ENCODE assay signal across 13 cellular contexts in genomic region chr17:16911141-16911937, GRCh38.
A peak's percentile ranks its signal among the peaks of the same experiment; 100 is the strongest.
DNase-seq lines count a peak whose midpoint lies in the region; ATAC-seq lines count a peak whose summit lies in the region.
"Had no signal": no experiment of that assay in that cellular context is flagged by ENCODE, and none has a peak within 500 bp of the region (broad histone marks: within the 10 kb centered on the region; RNA-seq: fewer than 3 reads in every experiment).

No MANE protein-coding gene starts in this region.

- peaks cover 9% of the 10 kb centered on the region for H3K4me1 ChIP-seq in GM23248 (ENCODE audit: insufficient read depth)

- peaks cover 10% of the 10 kb centered on the region; the same call in 1 of the 2 replicates for H3F3A ChIP-seq in GM23248 (ENCODE audit: insufficient read depth)

- H3K79me2 ChIP-seq in GM23248 (ENCODE audit: insufficient read depth), result no peaks in the 10 kb centered on the region

- ATAC-seq in naive thymus-derived CD8-positive, alpha-beta T cell, result peak; percentile 82 to 90
- no peak for ATAC-seq in GM18861 (IDR thresholded peaks at IDR 0.05; ENCODE audit: unreplicated experiment)

- peaks cover 21% of the 10 kb centered on the region for H3K27me3 ChIP-seq in GM23248 (replicated peaks; ENCODE audit: insufficient read depth)

- WGBS in GM23248 (ENCODE audit: low coverage in 1 of 2, low lambda C conversion rate in 2 of 2, missing lambda C conversion rate in 2 of 2), 2 experiments, result 81 to 83% methylated on average over 17 of the region's 17 CpGs

- in situ Hi-C loops in GM23248 (cut with MboI), result no loop called here

- H3K36me3 ChIP-seq in KOPT-K1 (ENCODE audit: insufficient read depth, low read length), result no peaks in the 10 kb centered on the region
- no peaks in the 10 kb centered on the region for H3K36me3 ChIP-seq in GM23248 (ENCODE audit: low read depth)

- H3K36me3 Mint-ChIP-seq in naive thymus-derived CD8-positive, alpha-beta T cell, result no peaks in the 10 kb centered on the region
- H3K36me3 Mint-ChIP-seq: CD8-positive, alpha-beta memory T cell had no signal

- peak overlapping the region; percentile 44 to 87 (median 72) for H3K27ac Mint-ChIP-seq in naive thymus-derived CD8-positive, alpha-beta T cell
- H3K27ac Mint-ChIP-seq: CD8-positive, alpha-beta memory T cell had no signal

- H3K27me3 Mint-ChIP-seq in naive thymus-derived CD8-positive, alpha-beta T cell, result peaks cover 0 to 3% (median 0%) of the 10 kb centered on the region in 5 donors

- no peak overlapping the region for H3K4me3 ChIP-seq in GM23248
- H3K4me3 ChIP-seq: skin epidermis had no signal

- peak overlapping the region in 8 of 10 donors; percentile 6 to 76 (median 50) for H3K4me3 Mint-ChIP-seq in naive thymus-derived CD8-positive, alpha-beta T cell
- H3K4me3 Mint-ChIP-seq: CD8-positive, alpha-beta memory T cell had no signal

- no peaks in the 10 kb centered on the region for H3K9me3 ChIP-seq in KOPT-K1 (ENCODE audit: insufficient read depth, low read length, poor library complexity, severe bottlenecking)
- no peaks in the 10 kb centered on the region for H3K9me3 ChIP-seq in GM23248 (ENCODE audit: low read depth)

- no peaks in the 10 kb centered on the region for H3K9me2 ChIP-seq in GM23248 (ENCODE audit: insufficient read depth)

- H3K9ac ChIP-seq in GM23248, result no peak overlapping the region

- H3K4me2 ChIP-seq in GM23248 (ENCODE audit: unreplicated experiment), result no peak overlapping the region

- peak; percentile 56 for DNase-seq in Ammon's horn (ENCODE audit: low spot score)
- DNase-seq in epidermal melanocyte (ENCODE audit: insufficient read length, low spot score), result peak; percentile 33
- DNase-seq in naive thymus-derived CD8-positive, alpha-beta T cell, result peak in 4 of 10 donors; percentile 3 to 39 (median 32)
- DNase-seq in GM23248, result no peak
- DNase-seq in NCI-H128 (lab: John Stamatoyannopoulos, UW; ENCODE audit: unreplicated experiment), result no peak
- no peak for DNase-seq in NCI-H510A treated with DMSO at 0.1 percent for 48 hours (lab: John Stamatoyannopoulos, UW)
- DNase-seq: activated gamma-delta T cell; effector CD8-positive, alpha-beta T cell; NCI-H1105 treated with DMSO at 0.1 percent for 48 hours had no signal

- peak overlapping the region; percentile 33 for H3K27ac ChIP-seq in KOPT-K1 (ENCODE audit: low read depth, low read length, poor library complexity, severe bottlenecking)
- H3K27ac ChIP-seq in GM23248, result no peak overlapping the region

- H3K9me3 Mint-ChIP-seq in naive thymus-derived CD8-positive, alpha-beta T cell, result no peaks in the 10 kb centered on the region
- H3K9me3 Mint-ChIP-seq: CD8-positive, alpha-beta memory T cell had no signal

- H3K4me1 Mint-ChIP-seq in naive thymus-derived CD8-positive, alpha-beta T cell, result peaks cover 16 to 30% (median 20%) of the 10 kb centered on the region in 4 donors

- no peak overlapping the region for H2AFZ ChIP-seq in GM23248

- no peaks in the 10 kb centered on the region for H4K20me1 ChIP-seq in GM23248 (ENCODE audit: insufficient read depth)

- POLR2A ChIA-PET in naive thymus-derived CD8-positive, alpha-beta T cell (lab: Charles Lee), result interaction anchor here (0.6 kb wide), 1 partner anchor 419 kb away, joined by 3 read pairs; no protein-coding TSS in a partner anchor

Comparison
In these comparisons a context has a peak if more than half of its experiments do, and no peak if none do; other contexts are left out.
1. DNase-seq: peak in Ammon's horn (single experiment) and epidermal melanocyte (single experiment); none in GM23248 (single experiment), NCI-H128 (single experiment) and NCI-H510A treated with DMSO at 0.1 percent for 48 hours (single experiment).